Comparison of ENCODE assay signal across 8 cellular contexts in the genomic region with DNA sequence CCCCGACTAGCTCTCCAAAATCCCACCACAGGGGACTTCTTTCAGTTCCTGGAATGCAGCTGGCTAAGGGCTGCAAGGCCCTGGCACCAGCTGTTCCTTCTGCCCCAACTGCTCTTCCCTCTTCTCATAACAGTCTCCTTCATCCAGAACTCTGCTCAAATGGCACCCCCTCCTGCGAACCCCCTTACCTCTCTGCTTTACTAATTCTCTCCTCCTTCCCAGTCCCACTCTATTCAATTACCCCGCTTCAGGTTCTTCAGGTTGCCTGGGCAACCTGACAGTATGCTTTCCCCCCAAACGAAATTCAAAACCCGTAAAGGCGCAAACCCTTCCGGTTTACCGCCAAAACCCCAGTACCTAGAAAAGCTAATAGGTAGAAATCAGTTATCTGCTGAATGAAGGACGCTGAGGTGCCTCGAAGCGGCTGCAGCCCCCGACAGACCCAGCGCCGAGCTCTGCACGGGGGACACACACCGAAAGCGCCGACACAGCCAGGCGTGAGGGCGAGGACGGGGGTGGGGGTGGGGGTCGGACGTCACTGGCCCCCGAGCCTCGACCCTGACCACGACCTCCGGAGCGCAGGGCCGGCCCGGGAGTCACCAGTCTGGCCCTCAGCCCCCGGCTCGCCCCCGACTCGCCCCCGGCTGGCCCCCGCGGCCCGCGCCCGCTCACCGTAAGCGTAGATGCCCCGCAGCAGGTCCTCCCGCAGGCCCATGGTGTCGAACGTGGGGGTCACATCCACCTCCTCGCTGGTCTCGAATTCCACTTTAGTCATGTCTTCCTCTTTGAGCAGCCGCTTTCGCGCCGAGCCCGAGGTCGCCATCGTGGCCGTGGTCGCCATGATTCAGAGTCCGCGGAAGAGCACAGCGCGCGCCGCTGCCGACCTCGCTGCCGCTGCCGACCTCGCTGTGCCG. TPM values are rescaled to one million over a fixed set of nuclear protein-coding genes. Genes with fewer than 3 reads are reported as not detected.
A peak's percentile ranks its signal among the peaks of the same experiment; 100 is the strongest.
DNase-seq lines count a peak whose midpoint lies in the region; ATAC-seq and TF ChIP-seq lines count a peak whose summit lies in the region.

No MANE protein-coding gene starts in this region.

- H3K27me3 ChIP-seq in BJ (ENCODE audit: control insufficient read depth, insufficient read depth, low read length) (no peaks in the 10 kb centered on the region), liver (ENCODE audit: control insufficient read depth in 4 of 4, insufficient read depth in 4 of 4, low read length in 3 of 4) (no peaks in the 10 kb centered on the region), suprapubic skin (no peaks in the 10 kb centered on the region)

- WGBS in liver: under 1% methylated on average over 69 of the region's 69 CpGs
- 0% methylated on average over 17 of the region's 69 CpGs for WGBS in suprapubic skin

- no peaks in the 10 kb centered on the region for H3K27me3 Mint-ChIP-seq in chondrocyte (ENCODE audit: low read depth)

- peaks cover 10% of the 10 kb centered on the region for H3K36me3 ChIP-seq in BJ (ENCODE audit: control insufficient read depth, insufficient read depth, low read length)
- H3K36me3 ChIP-seq in liver (ENCODE audit: control insufficient read depth in 4 of 4, insufficient read depth in 3 of 4, low read depth in 1 of 4, low read length in 3 of 4): peaks cover 2 to 27% (median 17%) of the 10 kb centered on the region in 4 donors
- peaks cover 27% of the 10 kb centered on the region for H3K36me3 ChIP-seq in suprapubic skin

- TF ChIP-seq RAD21 in liver (IDR thresholded peaks at IDR 0.05): no peak

- peak overlapping the region; percentile 93 to 94 for H3K27ac ChIP-seq in liver (ENCODE audit: low read depth in 1 of 2, low read length in 2 of 2)
- peak overlapping the region; percentile 84 for H3K27ac ChIP-seq in suprapubic skin

- no peak for TF ChIP-seq EP300 in suprapubic skin (IDR thresholded peaks at IDR 0.05)

- TF ChIP-seq POLR2A in suprapubic skin (IDR thresholded peaks at IDR 0.05): no peak

- H3K4me1 ChIP-seq in liver (ENCODE audit: control insufficient read depth in 4 of 4, insufficient read depth in 4 of 4, low read length in 3 of 4) (peaks cover 8 to 23% (median 20%) of the 10 kb centered on the region in 4 donors), suprapubic skin (peaks cover 32% of the 10 kb centered on the region)

- peak overlapping the region; percentile 85 for H3K4me3 Mint-ChIP-seq in chondrocyte (ENCODE audit: unreplicated experiment)

- POLR2A ChIA-PET in BJ (lab: Charles Lee): no interaction called here

- TF ChIP-seq CTCF in BJ (IDR thresholded peaks at IDR 0.05; ENCODE audit: insufficient read depth, low read depth, low read length) (0 out of 2 replicates have a peak, but pooled peaks have one; percentile 6), chondrocyte (IDR thresholded peaks at IDR 0.05) (peak; percentile 30), liver (IDR thresholded peaks at IDR 0.05; ENCODE audit: low read depth, low read length, missing input control) (no peak), suprapubic skin (IDR thresholded peaks at IDR 0.05) (no peak)

- no peak for DNase-seq in BJ (ENCODE audit: low read depth)
- DNase-seq in chondrocyte (ENCODE audit: low spot score): no peak
- DNase-seq in suprapubic skin (ENCODE audit: low spot score in 2 of 2): peak; percentile 74 to 84
- no peak for DNase-seq in HuH-7.5 (ENCODE audit: low spot score)

- H3K9ac ChIP-seq in liver (ENCODE audit: low read depth in 1 of 2, low read length in 2 of 2): peak overlapping the region; percentile 82 to 83

- H3K4me1 Mint-ChIP-seq in chondrocyte (ENCODE audit: low read depth): peaks cover 43% of the 10 kb centered on the region

- CTCF ChIA-PET in BJ (lab: Yijun Ruan, JAX): interaction anchor here (0.7 to 3.0 kb wide), 6 partner anchors 45 to 158 kb away, joined by 3 to 18 read pairs (median 4); partner anchors contain the start of gene GAA

- peaks cover 11% of the 10 kb centered on the region for H3K36me3 Mint-ChIP-seq in chondrocyte (ENCODE audit: low read depth)

- peak overlapping the region; percentile 95 for H3K27ac Mint-ChIP-seq in chondrocyte (ENCODE audit: unreplicated experiment)

- ATAC-seq in GM18870 (IDR thresholded peaks at IDR 0.05; ENCODE audit: unreplicated experiment) (peak; percentile 21), HG03139 (IDR thresholded peaks at IDR 0.05; ENCODE audit: unreplicated experiment) (peak; percentile 22)

- H3K4me3 ChIP-seq in BJ (ENCODE audit: low read depth, low read length): peak overlapping the region; percentile 68
- H3K4me3 ChIP-seq in liver (ENCODE audit: low read depth in 1 of 3, low read length in 3 of 3): peak overlapping the region; percentile 67 to 96 (median 94)
- H3K4me3 ChIP-seq in suprapubic skin: peak overlapping the region; percentile 89

- H3K9me3 ChIP-seq in liver (ENCODE audit: control insufficient read depth in 4 of 4, low read length in 3 of 4): no peaks in the 10 kb centered on the region
- no peaks in the 10 kb centered on the region for H3K9me3 ChIP-seq in suprapubic skin

- H3K9me3 Mint-ChIP-seq in chondrocyte (ENCODE audit: low read depth): no peaks in the 10 kb centered on the region

TF ChIP-seq in PFSK-1, 5 proteins besides CTCF, POLR2A, EP300 and RAD21 (continues in another document):
- 0 out of 2 replicates have a peak, but pooled peaks have one; percentile 18 for TF ChIP-seq SIN3A (IDR thresholded peaks at IDR 0.05; ENCODE audit: borderline replicate concordance, insufficient read depth, low read length)
- TF ChIP-seq POLR2AphosphoS5 (IDR thresholded peaks at IDR 0.05; ENCODE audit: low read depth, low read length): no peak
- no peak for TF ChIP-seq FOXP2 (optimal IDR thresholded peaks at IDR 0.05; ENCODE audit: borderline replicate concordance, extremely low read depth, extremely low read length, insufficient read depth)

TF ChIP-seq in liver, 16 proteins besides CTCF, POLR2A, EP300 and RAD21:
- TF ChIP-seq TAF1 (conservative IDR thresholded peaks at IDR 0.05) (no peak), GABPA (IDR thresholded peaks at IDR 0.05 in 1 of 2, conservative IDR thresholded peaks at IDR 0.05 in 1 of 2) (no peak), HNF4A (conservative IDR thresholded peaks at IDR 0.05) (no peak), FOXA2 (IDR thresholded peaks at IDR 0.05) (no peak), YY1 (IDR thresholded peaks at IDR 0.05) (no peak), RXRA (IDR thresholded peaks at IDR 0.05) (no peak), MAX (IDR thresholded peaks at IDR 0.05) (no peak), JUND (IDR thresholded peaks at IDR 0.05) (no peak), HNF4G (IDR thresholded peaks at IDR 0.05) (no peak), NR2F2 (IDR thresholded peaks at IDR 0.05) (no peak), SP1 (IDR thresholded peaks at IDR 0.05) (no peak), EGR1 (IDR thresholded peaks at IDR 0.05; ENCODE audit: low read depth in 2 of 2) (no peak)
- TF ChIP-seq, protein P1, sequence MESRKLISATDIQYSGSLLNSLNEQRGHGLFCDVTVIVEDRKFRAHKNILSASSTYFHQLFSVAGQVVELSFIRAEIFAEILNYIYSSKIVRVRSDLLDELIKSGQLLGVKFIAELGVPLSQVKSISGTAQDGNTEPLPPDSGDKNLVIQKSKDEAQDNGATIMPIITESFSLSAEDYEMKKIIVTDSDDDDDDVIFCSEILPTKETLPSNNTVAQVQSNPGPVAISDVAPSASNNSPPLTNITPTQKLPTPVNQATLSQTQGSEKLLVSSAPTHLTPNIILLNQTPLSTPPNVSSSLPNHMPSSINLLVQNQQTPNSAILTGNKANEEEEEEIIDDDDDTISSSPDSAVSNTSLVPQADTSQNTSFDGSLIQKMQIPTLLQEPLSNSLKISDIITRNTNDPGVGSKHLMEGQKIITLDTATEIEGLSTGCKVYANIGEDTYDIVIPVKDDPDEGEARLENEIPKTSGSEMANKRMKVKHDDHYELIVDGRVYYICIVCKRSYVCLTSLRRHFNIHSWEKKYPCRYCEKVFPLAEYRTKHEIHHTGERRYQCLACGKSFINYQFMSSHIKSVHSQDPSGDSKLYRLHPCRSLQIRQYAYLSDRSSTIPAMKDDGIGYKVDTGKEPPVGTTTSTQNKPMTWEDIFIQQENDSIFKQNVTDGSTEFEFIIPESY (IDR thresholded peaks at IDR 0.05): no peak

RNA-seq across cellular contexts. Expression of gene EIF4A3, which starts 0.6 kb away (rescaled TPM):
- polyA plus RNA-seq in BJ (2011; rRNA removed) (89.0 and 89.4 TPM in 2 replicates), liver (10 to 100 TPM; 29.0 to 33.1 TPM)
- 38.9 and 41.8 TPM in 2 replicates for polyA minus RNA-seq in BJ (2011; rRNA and poly(A)+ RNA removed)
- polyA plus RNA-seq in PFSK-1 (2012; ENCODE audit: insufficient read length, low read depth): 332 TPM
- total RNA-seq in chondrocyte (63.2 to 76.2 TPM (median 64.0 TPM) in 3 replicates), liver (10 to 100 TPM; 33.8 to 35.1 TPM), suprapubic skin (10 to 100 TPM; 59.8 to 69.2 (median 65.7) TPM)

RNA-seq across cellular contexts. Expression of gene CARD14, which starts 23.5 kb away (rescaled TPM):
- polyA plus RNA-seq in BJ (2011; rRNA removed) (not detected in 2 replicates), liver (under 1 TPM; 0.07 to 0.32 TPM)
- polyA minus RNA-seq in BJ (2011; rRNA and poly(A)+ RNA removed): not detected in 2 replicates
- 1.4 TPM for polyA plus RNA-seq in PFSK-1 (2012; ENCODE audit: insufficient read length, low read depth)
- total RNA-seq in chondrocyte (0.13 to 0.80 TPM (median 0.30 TPM) in 3 replicates), liver (under 1 TPM; 0.25 to 0.70 TPM), suprapubic skin (10 to 100 TPM; 32.1 to 92.5 (median 45.3) TPM)

RNA-seq across cellular contexts. Expression of gene GAA, which starts 45.0 kb away (rescaled TPM):
- polyA plus RNA-seq in BJ (2011; rRNA removed) (3.3 and 5.7 TPM in 2 replicates), liver (10 to 100 TPM; 43.0 to 58.7 TPM)
- 3.1 and 3.3 TPM in 2 replicates for polyA minus RNA-seq in BJ (2011; rRNA and poly(A)+ RNA removed)
- 237 TPM for polyA plus RNA-seq in PFSK-1 (2012; ENCODE audit: insufficient read length, low read depth)
- total RNA-seq in chondrocyte (42.3 to 59.8 TPM (median 45.7 TPM) in 3 replicates), liver (10 to 100 TPM; 21.3 to 31.0 TPM), suprapubic skin (10 to 100 TPM; 39.4 to 59.9 (median 45.3) TPM)

Comparison
In these comparisons a context has a peak if more than half of its experiments do, and no peak if none do; other contexts are left out.
1. DNase-seq: peak in suprapubic skin (2 of 2); none in BJ (single experiment), chondrocyte (single experiment) and HuH-7.5 (single experiment).
2. CTCF ChIP-seq: peak in BJ (single experiment) and chondrocyte (single experiment); none in liver (single experiment) and suprapubic skin (0 of 2).
3. RNA of gene CARD14, which starts 23.5 kb away (total RNA-seq): 32.1 to 92.5 TPM in suprapubic skin; 0.25 to 0.70 TPM in liver and 0.13 to 0.80 TPM in chondrocyte; every median in the first group is over 10 times any median in the second.
4. Peak in every context shown above with its lines, with median percentiles within 50 percentile points of each other: H3K4me3 ChIP-seq.